In genomic region chr9:91143642-91144041, GRCh38 we compare ENCODE assay signal across 1 cellular context.
TF ChIP-seq lines count a peak whose summit lies in the region.

No MANE protein-coding gene starts in this region.

TF ChIP-seq in IMR-90, 13 proteins besides CTCF, POLR2A, EP300 and RAD21:
- TF ChIP-seq SMC3 (IDR thresholded peaks at IDR 0.05; ENCODE audit: low read depth, low read length): no peak
- TF ChIP-seq RFX5 (IDR thresholded peaks at IDR 0.05; ENCODE audit: low read depth, low read length): no peak
- TF ChIP-seq MAZ (IDR thresholded peaks at IDR 0.05; ENCODE audit: borderline replicate concordance, low read depth, low read length): no peak
- no peak for TF ChIP-seq BHLHE40 (IDR thresholded peaks at IDR 0.05; ENCODE audit: low read depth, low read length)
- TF ChIP-seq CHD1 (IDR thresholded peaks at IDR 0.05; ENCODE audit: low read depth, low read length): no peak
- no peak for TF ChIP-seq CEBPB (IDR thresholded peaks at IDR 0.05; ENCODE audit: low read depth, low read length)
- TF ChIP-seq NFE2L2 (IDR thresholded peaks at IDR 0.05; ENCODE audit: low read depth, low read length): no peak
- no peak for TF ChIP-seq ELK1 (IDR thresholded peaks at IDR 0.05; ENCODE audit: borderline replicate concordance, low read depth, low read length)
